1 cellular context compared by ENCODE assay signal in genomic region chr3:30893678-30894325, GRCh38.
TF ChIP-seq lines count a peak whose summit lies in the region.

No MANE protein-coding gene starts in this region.

TF ChIP-seq in HepG2, 621 proteins besides CTCF, POLR2A, EP300 and RAD21 (continued from another document):
- no peak for TF ChIP-seq ZHX2 (IDR thresholded peaks at IDR 0.05; ENCODE audit: low read depth)
- no peak for TF ChIP-seq ZHX2 (CRISPR knock-in tag; IDR thresholded peaks at IDR 0.05; ENCODE audit: borderline replicate concordance)
- TF ChIP-seq KDM2A (CRISPR knock-in tag; IDR thresholded peaks at IDR 0.05; ENCODE audit: borderline replicate concordance, low read depth): no peak
TF ChIP-seq in HepG2: peak in this region for 0.
